9 cellular contexts compared by ENCODE assay signal in genomic region chr16:13797718-13798117, GRCh38.
"Had no signal": no experiment of that assay in that cellular context is flagged by ENCODE, and none has a peak within 500 bp of the region (broad histone marks: within the 10 kb centered on the region; RNA-seq: fewer than 3 reads in every experiment).

No MANE protein-coding gene starts in this region.

- H2AFZ ChIP-seq: GM23338 had no signal

- FAIRE-seq: H1, H54, HTR-8/SVneo had no signal

- H3K4me3 Mint-ChIP-seq: GM23338 had no signal

- H3K4me3 ChIP-seq: GM23338, HAP-1 had no signal

- H3K27ac ChIP-seq: KMS-11 had no signal

- H3K9me3 Mint-ChIP-seq: GM23338 had no signal

- H3K9ac ChIP-seq: KMS-11 had no signal

- H3K27ac Mint-ChIP-seq: GM23338 had no signal

- H3K4me2 ChIP-seq: GM23338, KMS-11 had no signal

- H3K4me1 ChIP-seq: HAP-1 had no signal

- H3K9me3 ChIP-seq: HAP-1 had no signal

- ATAC-seq: GM23338, HCT116 had no signal

- DNase-seq: IMR-90, KBM-7 had no signal

- H3K36me3 ChIP-seq: HAP-1 had no signal
